Comparison of ENCODE assay signal across 1 cellular context in genomic region chr7:101519324-101520017, GRCh38.
TF ChIP-seq lines count a peak whose summit lies in the region.

No MANE protein-coding gene starts in this region.

TF ChIP-seq in IMR-90, 13 proteins besides CTCF, POLR2A, EP300 and RAD21:
- TF ChIP-seq SMC3 (IDR thresholded peaks at IDR 0.05; ENCODE audit: low read depth, low read length) = no peak
- peak; percentile 86 for TF ChIP-seq NFE2L2 (IDR thresholded peaks at IDR 0.05; ENCODE audit: low read depth, low read length)
